ENCODE assay signal across 8 cellular contexts in the genomic region with DNA sequence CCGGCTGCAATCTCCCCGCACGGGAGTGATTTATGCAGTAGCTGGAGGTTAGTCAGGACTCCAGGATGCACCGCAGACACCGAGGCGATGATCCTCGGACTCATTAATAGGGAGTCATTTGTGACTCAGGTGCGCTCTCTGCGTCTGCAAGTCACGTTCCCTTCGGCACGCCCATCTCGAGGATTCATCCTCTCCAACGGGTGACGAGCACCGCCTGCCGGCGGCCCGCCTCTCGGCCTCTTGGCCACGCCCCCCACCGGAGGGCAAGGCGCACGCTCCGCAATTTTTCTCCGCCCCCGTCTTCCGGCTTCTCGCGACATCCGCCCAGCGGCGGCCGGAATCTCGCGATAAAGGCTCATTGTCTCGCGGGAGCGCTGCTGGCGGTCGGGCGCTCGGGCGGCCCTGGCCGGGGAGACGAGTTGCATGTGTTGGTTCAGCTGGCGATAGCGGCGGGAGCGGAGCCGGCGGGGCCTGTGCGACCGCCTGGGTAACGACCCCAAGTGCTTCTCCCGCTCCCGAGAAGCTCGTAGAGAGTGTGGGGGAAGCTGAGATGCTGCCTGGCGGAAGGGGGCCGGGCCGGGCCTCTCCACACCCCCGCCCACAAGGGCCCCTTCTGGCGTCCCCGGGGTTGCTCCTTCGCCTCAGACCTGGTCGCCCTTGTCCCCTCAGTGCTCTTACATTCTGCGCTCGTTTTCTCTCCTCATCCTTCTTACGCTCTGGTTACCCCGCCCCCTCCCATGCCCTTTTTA. TPM values are rescaled to one million over a fixed set of nuclear protein-coding genes. Genes with fewer than 3 reads are reported as not detected.
DNase-seq lines count a peak whose midpoint lies in the region; ATAC-seq and TF ChIP-seq lines count a peak whose summit lies in the region.

A gene with protein sequence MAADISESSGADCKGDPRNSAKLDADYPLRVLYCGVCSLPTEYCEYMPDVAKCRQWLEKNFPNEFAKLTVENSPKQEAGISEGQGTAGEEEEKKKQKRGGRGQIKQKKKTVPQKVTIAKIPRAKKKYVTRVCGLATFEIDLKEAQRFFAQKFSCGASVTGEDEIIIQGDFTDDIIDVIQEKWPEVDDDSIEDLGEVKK (plus strand): TSS at position 361 of the 749 bp plus-strand sequence. CDS start 878 bp downstream, outside the sequence.

- peak; percentile 30 for TF ChIP-seq CTCF in coronary artery (IDR thresholded peaks at IDR 0.05)

- H3K27ac ChIP-seq in coronary artery, result peak within 1 kb of the TSS; percentile 67 to 90
- H3K27ac ChIP-seq in layer of hippocampus (ENCODE audit: low read depth, low read length), result peak within 1 kb of the TSS; percentile 78

- peak; percentile 85 to 97 (median 94) for DNase-seq in C1 segment of cervical spinal cord (lab: John Stamatoyannopoulos, UW)
- DNase-seq in NCI-H526 (lab: John Stamatoyannopoulos, UW), result peak; percentile 96 to 99
- peak; percentile 100 for DNase-seq in activated CD4-positive, alpha-beta T cell treated with anti-CD3 and anti-CD28 coated beads, Interleukin-2, amount 10 ng/mL, durations not matched to agents 24 days and 14 days
- DNase-seq in coronary artery (ENCODE audit: low spot score), result peak; percentile 99
- peak; percentile 99 for DNase-seq in stimulated activated CD4-positive, alpha-beta T cell treated with anti-CD3 and anti-CD28 coated beads, Interleukin-1b, Interleukin-23, amount 100 ng/mL, for 4 hours (ENCODE audit: low read depth in 2 of 2)

- H3K4me3 ChIP-seq in coronary artery, result peak within 1 kb of the TSS; percentile 97

- peak; percentile 94 for ATAC-seq in GM19324 (IDR thresholded peaks at IDR 0.05; ENCODE audit: low FRiP score, unreplicated experiment)
- peak; percentile 87 for ATAC-seq in HG03469 (IDR thresholded peaks at IDR 0.05; ENCODE audit: unreplicated experiment)

- H3K27me3 ChIP-seq in layer of hippocampus (ENCODE audit: control insufficient read depth, insufficient read depth, low read length), result no peaks in the 10 kb centered on the region

- H3K4me1 Mint-ChIP-seq in activated CD4-positive, alpha-beta T cell treated with anti-CD3 and anti-CD28 coated beads, Interleukin-2, amount 10 ng/mL, durations not matched to agents 24 days and 14 days, result peaks cover 50% of the 10 kb centered on the region

- no peaks in the 10 kb centered on the region for H3K27me3 Mint-ChIP-seq in activated CD4-positive, alpha-beta T cell treated with anti-CD3 and anti-CD28 coated beads, Interleukin-2, amount 10 ng/mL, durations not matched to agents 24 days and 14 days

- peaks cover 45% of the 10 kb centered on the region for H3K36me3 Mint-ChIP-seq in activated CD4-positive, alpha-beta T cell treated with anti-CD3 and anti-CD28 coated beads, Interleukin-2, amount 10 ng/mL, durations not matched to agents 24 days and 14 days (ENCODE audit: low read depth)

- peak within 1 kb of the TSS; percentile 98 for H3K27ac Mint-ChIP-seq in activated CD4-positive, alpha-beta T cell treated with anti-CD3 and anti-CD28 coated beads, Interleukin-2, amount 10 ng/mL, durations not matched to agents 24 days and 14 days

- H3K9me3 Mint-ChIP-seq in activated CD4-positive, alpha-beta T cell treated with anti-CD3 and anti-CD28 coated beads, Interleukin-2, amount 10 ng/mL, durations not matched to agents 24 days and 14 days, result no peaks in the 10 kb centered on the region

- H3K4me3 Mint-ChIP-seq in activated CD4-positive, alpha-beta T cell treated with anti-CD3 and anti-CD28 coated beads, Interleukin-2, amount 10 ng/mL, durations not matched to agents 24 days and 14 days, result peak within 1 kb of the TSS; percentile 93

- intact Hi-C loops in activated CD4-positive, alpha-beta T cell treated with anti-CD3 and anti-CD28 coated beads, Interleukin-2, amount 10 ng/mL, durations not matched to agents 24 days and 14 days (cut with micrococcal nuclease), result loop anchor here (1.0 kb wide), 5 partner anchors 19 to 225 kb away; a partner anchor contains a TSS

RNA-seq across cellular contexts. Expression of the gene that starts here (rescaled TPM):
- 88.7 and 89.6 TPM in 2 replicates for total RNA-seq in activated CD4-positive, alpha-beta T cell treated with anti-CD3 and anti-CD28 coated beads, Interleukin-2, amount 10 ng/mL, durations not matched to agents 24 days and 14 days

Comparison
In these comparisons a context has a peak if more than half of its experiments do, and no peak if none do; other contexts are left out.
1. Peak in every context shown above with its lines: DNase-seq, ATAC-seq, H3K4me3 ChIP-seq and H3K27ac ChIP-seq.